ENCODE assay signal across 1 cellular context in genomic region chr11:1654388-1655167, GRCh38.
TF ChIP-seq lines count a peak whose summit lies in the region.

No MANE protein-coding gene starts in this region.

TF ChIP-seq in HepG2, 621 proteins besides CTCF, POLR2A, EP300 and RAD21 (continued from another document and continues in another):
- TF ChIP-seq MZF1 (CRISPR knock-in tag; IDR thresholded peaks at IDR 0.05; ENCODE audit: borderline replicate concordance) (no peak), ZSCAN21 (CRISPR knock-in tag; IDR thresholded peaks at IDR 0.05; ENCODE audit: borderline replicate concordance) (peak; percentile 69; the same call in 1 of the 2 replicates), ZNF724P (CRISPR knock-in tag; IDR thresholded peaks at IDR 0.05; ENCODE audit: borderline replicate concordance) (no peak), RFX5 (IDR thresholded peaks at IDR 0.05; ENCODE audit: low read depth, low read length) (no peak), YEATS2 (CRISPR knock-in tag; IDR thresholded peaks at IDR 0.05; ENCODE audit: borderline replicate concordance) (no peak), SMYD3 (CRISPR knock-in tag; IDR thresholded peaks at IDR 0.05) (no peak), HNRNPH1 (optimal IDR thresholded peaks at IDR 0.05; ENCODE audit: low read depth, low read length) (no peak), POGK (CRISPR knock-in tag; conservative IDR thresholded peaks at IDR 0.05) (0 out of 2 replicates have a peak, but pooled peaks have one; percentile 27), MXD4 (CRISPR knock-in tag; IDR thresholded peaks at IDR 0.05) (no peak), DPF2 (CRISPR knock-in tag; IDR thresholded peaks at IDR 0.05; ENCODE audit: borderline replicate concordance, low read depth) (no peak), MAX (IDR thresholded peaks at IDR 0.05) (peak; percentile 73), TFDP2 (CRISPR knock-in tag; IDR thresholded peaks at IDR 0.05) (peak; percentile 32), PHB2 (IDR thresholded peaks at IDR 0.05; ENCODE audit: partially characterized antibody) (no peak), ZNF713 (CRISPR knock-in tag; IDR thresholded peaks at IDR 0.05) (no peak), ZNF512B (CRISPR knock-in tag; IDR thresholded peaks at IDR 0.05; ENCODE audit: borderline replicate concordance) (no peak), ZNF503 (CRISPR knock-in tag; IDR thresholded peaks at IDR 0.05) (no peak), ZC3H13 (CRISPR knock-in tag; IDR thresholded peaks at IDR 0.05) (no peak; the same call in 1 of the 2 replicates), KDM4B (CRISPR knock-in tag; IDR thresholded peaks at IDR 0.05) (no peak), ZNF24 (IDR thresholded peaks at IDR 0.05) (no peak), RFX1 (IDR thresholded peaks at IDR 0.05) (no peak), HNRNPLL (IDR thresholded peaks at IDR 0.05; ENCODE audit: low read depth, low read length, poor library complexity, severe bottlenecking) (no peak), NONO (IDR thresholded peaks at IDR 0.05) (no peak), NONO (CRISPR knock-in tag; conservative IDR thresholded peaks at IDR 0.05) (no peak), XRCC5 (optimal IDR thresholded peaks at IDR 0.05; ENCODE audit: low read length) (no peak), ATF7 (IDR thresholded peaks at IDR 0.05) (no peak), ATF7 (CRISPR knock-in tag; IDR thresholded peaks at IDR 0.05) (no peak), NR1H2 (CRISPR knock-in tag; IDR thresholded peaks at IDR 0.05; ENCODE audit: borderline replicate concordance, low read depth) (no peak), SYNCRIP (IDR thresholded peaks at IDR 0.05; ENCODE audit: insufficient read depth, low read depth, low read length) (no peak), TAF15 (IDR thresholded peaks at IDR 0.05; ENCODE audit: low read depth, low read length, poor library complexity, severe bottlenecking) (no peak), RXRA (CRISPR knock-in tag; IDR thresholded peaks at IDR 0.05) (peak; percentile 76; the same call in 1 of the 2 replicates), ZNF260 (CRISPR knock-in tag; IDR thresholded peaks at IDR 0.05; ENCODE audit: borderline replicate concordance, low read depth) (no peak), SP2 (CRISPR knock-in tag; IDR thresholded peaks at IDR 0.05) (no peak), ZNF225 (CRISPR knock-in tag; IDR thresholded peaks at IDR 0.05) (no peak), ZNF44 (CRISPR knock-in tag; IDR thresholded peaks at IDR 0.05) (0 out of 2 replicates have a peak, but pooled peaks have one; percentile 52), THAP9 (CRISPR knock-in tag; IDR thresholded peaks at IDR 0.05; ENCODE audit: borderline replicate concordance) (peak; percentile 38; the same call in 1 of the 2 replicates), ZNF331 (CRISPR knock-in tag; IDR thresholded peaks at IDR 0.05) (0 out of 2 replicates have a peak, but pooled peaks have one; percentile 13), FLYWCH1 (CRISPR knock-in tag; IDR thresholded peaks at IDR 0.05) (no peak), CENPBD1 (CRISPR knock-in tag; IDR thresholded peaks at IDR 0.05; ENCODE audit: borderline replicate concordance, low read depth) (no peak), ERF (CRISPR knock-in tag; IDR thresholded peaks at IDR 0.05) (peak; percentile 71; the same call in 1 of the 2 replicates), SIX1 (CRISPR knock-in tag; IDR thresholded peaks at IDR 0.05; ENCODE audit: borderline replicate concordance) (no peak), ZZZ3 (CRISPR knock-in tag; IDR thresholded peaks at IDR 0.05; ENCODE audit: borderline replicate concordance) (no peak), ZNF317 (CRISPR knock-in tag; IDR thresholded peaks at IDR 0.05) (no peak), RBFOX2 (IDR thresholded peaks at IDR 0.05; ENCODE audit: low read depth, low read length) (no peak), TOPORS (CRISPR knock-in tag; IDR thresholded peaks at IDR 0.05) (no peak), ZKSCAN1 (IDR thresholded peaks at IDR 0.05; ENCODE audit: low read length) (no peak)
- TF ChIP-seq, protein P1, sequence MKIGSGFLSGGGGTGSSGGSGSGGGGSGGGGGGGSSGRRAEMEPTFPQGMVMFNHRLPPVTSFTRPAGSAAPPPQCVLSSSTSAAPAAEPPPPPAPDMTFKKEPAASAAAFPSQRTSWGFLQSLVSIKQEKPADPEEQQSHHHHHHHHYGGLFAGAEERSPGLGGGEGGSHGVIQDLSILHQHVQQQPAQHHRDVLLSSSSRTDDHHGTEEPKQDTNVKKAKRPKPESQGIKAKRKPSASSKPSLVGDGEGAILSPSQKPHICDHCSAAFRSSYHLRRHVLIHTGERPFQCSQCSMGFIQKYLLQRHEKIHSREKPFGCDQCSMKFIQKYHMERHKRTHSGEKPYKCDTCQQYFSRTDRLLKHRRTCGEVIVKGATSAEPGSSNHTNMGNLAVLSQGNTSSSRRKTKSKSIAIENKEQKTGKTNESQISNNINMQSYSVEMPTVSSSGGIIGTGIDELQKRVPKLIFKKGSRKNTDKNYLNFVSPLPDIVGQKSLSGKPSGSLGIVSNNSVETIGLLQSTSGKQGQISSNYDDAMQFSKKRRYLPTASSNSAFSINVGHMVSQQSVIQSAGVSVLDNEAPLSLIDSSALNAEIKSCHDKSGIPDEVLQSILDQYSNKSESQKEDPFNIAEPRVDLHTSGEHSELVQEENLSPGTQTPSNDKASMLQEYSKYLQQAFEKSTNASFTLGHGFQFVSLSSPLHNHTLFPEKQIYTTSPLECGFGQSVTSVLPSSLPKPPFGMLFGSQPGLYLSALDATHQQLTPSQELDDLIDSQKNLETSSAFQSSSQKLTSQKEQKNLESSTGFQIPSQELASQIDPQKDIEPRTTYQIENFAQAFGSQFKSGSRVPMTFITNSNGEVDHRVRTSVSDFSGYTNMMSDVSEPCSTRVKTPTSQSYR (CRISPR knock-in tag; IDR thresholded peaks at IDR 0.05; ENCODE audit: borderline replicate concordance) = no peak
- TF ChIP-seq, protein P2, sequence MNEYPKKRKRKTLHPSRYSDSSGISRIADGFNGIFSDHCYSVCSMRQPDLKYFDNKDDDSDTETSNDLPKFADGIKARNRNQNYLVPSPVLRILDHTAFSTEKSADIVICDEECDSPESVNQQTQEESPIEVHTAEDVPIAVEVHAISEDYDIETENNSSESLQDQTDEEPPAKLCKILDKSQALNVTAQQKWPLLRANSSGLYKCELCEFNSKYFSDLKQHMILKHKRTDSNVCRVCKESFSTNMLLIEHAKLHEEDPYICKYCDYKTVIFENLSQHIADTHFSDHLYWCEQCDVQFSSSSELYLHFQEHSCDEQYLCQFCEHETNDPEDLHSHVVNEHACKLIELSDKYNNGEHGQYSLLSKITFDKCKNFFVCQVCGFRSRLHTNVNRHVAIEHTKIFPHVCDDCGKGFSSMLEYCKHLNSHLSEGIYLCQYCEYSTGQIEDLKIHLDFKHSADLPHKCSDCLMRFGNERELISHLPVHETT (CRISPR knock-in tag; conservative IDR thresholded peaks at IDR 0.05) = no peak
- TF ChIP-seq, protein P3, sequence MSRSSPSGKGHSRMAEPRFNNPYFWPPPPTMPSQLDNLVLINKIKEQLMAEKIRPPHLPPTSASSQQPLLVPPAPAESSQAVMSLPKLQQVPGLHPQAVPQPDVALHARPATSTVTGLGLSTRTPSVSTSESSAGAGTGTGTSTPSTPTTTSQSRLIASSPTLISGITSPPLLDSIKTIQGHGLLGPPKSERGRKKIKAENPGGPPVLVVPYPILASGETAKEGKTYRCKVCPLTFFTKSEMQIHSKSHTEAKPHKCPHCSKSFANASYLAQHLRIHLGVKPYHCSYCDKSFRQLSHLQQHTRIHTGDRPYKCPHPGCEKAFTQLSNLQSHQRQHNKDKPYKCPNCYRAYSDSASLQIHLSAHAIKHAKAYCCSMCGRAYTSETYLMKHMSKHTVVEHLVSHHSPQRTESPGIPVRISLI (CRISPR knock-in tag; IDR thresholded peaks at IDR 0.05; ENCODE audit: borderline replicate concordance) = peak; percentile 23; the same call in 1 of the 2 replicates
- TF ChIP-seq, protein P4, sequence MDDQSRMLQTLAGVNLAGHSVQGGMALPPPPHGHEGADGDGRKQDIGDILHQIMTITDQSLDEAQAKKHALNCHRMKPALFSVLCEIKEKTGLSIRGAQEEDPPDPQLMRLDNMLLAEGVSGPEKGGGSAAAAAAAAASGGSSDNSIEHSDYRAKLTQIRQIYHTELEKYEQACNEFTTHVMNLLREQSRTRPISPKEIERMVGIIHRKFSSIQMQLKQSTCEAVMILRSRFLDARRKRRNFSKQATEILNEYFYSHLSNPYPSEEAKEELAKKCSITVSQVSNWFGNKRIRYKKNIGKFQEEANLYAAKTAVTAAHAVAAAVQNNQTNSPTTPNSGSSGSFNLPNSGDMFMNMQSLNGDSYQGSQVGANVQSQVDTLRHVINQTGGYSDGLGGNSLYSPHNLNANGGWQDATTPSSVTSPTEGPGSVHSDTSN (CRISPR knock-in tag; IDR thresholded peaks at IDR 0.05; ENCODE audit: borderline replicate concordance) = no peak
